Comparison of ENCODE assay signal across 20 cellular contexts in the genomic region with DNA sequence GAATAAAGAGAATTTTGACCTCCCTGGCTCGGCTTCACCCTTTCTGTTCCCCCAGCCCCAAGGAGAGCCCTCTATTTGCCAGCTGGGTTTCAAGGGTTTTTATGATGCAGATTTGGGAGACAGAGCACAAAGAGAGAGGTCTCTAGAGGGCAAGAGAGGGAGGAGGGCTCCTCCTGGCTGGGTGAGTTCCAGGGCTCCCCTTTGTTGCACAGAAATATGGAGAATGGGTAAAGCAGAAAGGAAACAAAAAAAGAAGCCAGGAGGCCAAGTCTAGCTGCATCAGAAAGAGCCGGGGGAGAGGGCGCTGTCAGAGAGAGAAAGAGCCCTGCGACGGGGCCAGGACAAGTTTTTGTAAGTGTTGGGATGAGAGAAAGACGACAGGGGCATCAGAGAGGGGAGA.
A peak's percentile ranks its signal among the peaks of the same experiment; 100 is the strongest.
DNase-seq lines count a peak whose midpoint lies in the region; ATAC-seq and TF ChIP-seq lines count a peak whose summit lies in the region.
"Had no signal": no experiment of that assay in that cellular context is flagged by ENCODE, and none has a peak within 500 bp of the region (broad histone marks: within the 10 kb centered on the region; RNA-seq: fewer than 3 reads in every experiment).

No MANE protein-coding gene starts in this region.

- no peak overlapping the region for H3K4me3 Mint-ChIP-seq in activated CD4-positive, alpha-beta memory T cell treated with anti-CD3 and anti-CD28 coated beads, Interleukin-2, amount 10 ng/mL, durations not matched to agents 7 days and 5 days
- H3K4me3 Mint-ChIP-seq in activated CD4-positive, alpha-beta memory T cell treated with anti-CD3 and anti-CD28 coated beads for 36 hours: no peak overlapping the region
- H3K4me3 Mint-ChIP-seq: B cell had no signal

- no peak overlapping the region for H3K27ac ChIP-seq in colonic mucosa
- no peak overlapping the region for H3K27ac ChIP-seq in smooth muscle cell (ENCODE audit: low read depth)
- H3K27ac ChIP-seq: adrenal gland, SJCRH30, uterus had no signal

- no peak overlapping the region for H3K4me2 ChIP-seq in smooth muscle cell

- H3K36me3 ChIP-seq in colonic mucosa (no peaks in the 10 kb centered on the region), smooth muscle cell (ENCODE audit: low read depth) (no peaks in the 10 kb centered on the region)
- H3K36me3 ChIP-seq: adrenal gland, SJCRH30, uterus had no signal

- DNase-seq in activated CD4-positive, alpha-beta memory T cell treated with anti-CD3 and anti-CD28 coated beads, Interleukin-2, amount 10 ng/mL, durations not matched to agents 7 days and 5 days: peak; percentile 3
- DNase-seq in activated CD4-positive, alpha-beta memory T cell treated with anti-CD3 and anti-CD28 coated beads for 36 hours: no peak
- DNase-seq in colonic mucosa (peak; percentile 9), left lobe of liver (ENCODE audit: low spot score) (peak; percentile 11), smooth muscle cell (lab: John Stamatoyannopoulos, UW; ENCODE audit: unreplicated experiment) (no peak), GOT3 (lab: John Stamatoyannopoulos, UW) (no peak)
- no peak for DNase-seq in activated CD4-positive, alpha-beta T cell treated with anti-CD3 and anti-CD28 coated beads for 1 hour
- DNase-seq: activated CD4-positive, alpha-beta T cell treated with anti-CD3 and anti-CD28 coated beads for 48 hours; effector CD4-positive, alpha-beta T cell; HCEC 1CT; mucosa of descending colon; NCI-H774; PC-3; SJCRH30; T-helper 1 cell; uterus had no signal

- H4K20me1 ChIP-seq in smooth muscle cell (ENCODE audit: low read depth): no peaks in the 10 kb centered on the region

- H3K4me1 Mint-ChIP-seq in activated CD4-positive, alpha-beta memory T cell treated with anti-CD3 and anti-CD28 coated beads, Interleukin-2, amount 10 ng/mL, durations not matched to agents 7 days and 5 days: peaks cover 4% of the 10 kb centered on the region
- no peaks in the 10 kb centered on the region for H3K4me1 Mint-ChIP-seq in activated CD4-positive, alpha-beta memory T cell treated with anti-CD3 and anti-CD28 coated beads for 36 hours (ENCODE audit: low read depth)
- H3K4me1 Mint-ChIP-seq: B cell had no signal

- H3K27ac Mint-ChIP-seq in activated CD4-positive, alpha-beta memory T cell treated with anti-CD3 and anti-CD28 coated beads, Interleukin-2, amount 10 ng/mL, durations not matched to agents 7 days and 5 days: no peak overlapping the region
- H3K27ac Mint-ChIP-seq in activated CD4-positive, alpha-beta memory T cell treated with anti-CD3 and anti-CD28 coated beads for 36 hours: no peak overlapping the region
- H3K27ac Mint-ChIP-seq: B cell had no signal

- no peaks in the 10 kb centered on the region for H3K36me3 Mint-ChIP-seq in activated CD4-positive, alpha-beta memory T cell treated with anti-CD3 and anti-CD28 coated beads, Interleukin-2, amount 10 ng/mL, durations not matched to agents 7 days and 5 days (ENCODE audit: low read depth)
- H3K36me3 Mint-ChIP-seq in activated CD4-positive, alpha-beta memory T cell treated with anti-CD3 and anti-CD28 coated beads for 36 hours: no peaks in the 10 kb centered on the region

- peak overlapping the region; percentile 73 for H2AFZ ChIP-seq in smooth muscle cell (ENCODE audit: low read depth)

- H3K4me1 ChIP-seq in colonic mucosa (no peaks in the 10 kb centered on the region), smooth muscle cell (ENCODE audit: low read depth) (peaks cover 35% of the 10 kb centered on the region)
- H3K4me1 ChIP-seq: Caco-2, uterus had no signal

- ATAC-seq in left lobe of liver (no peak), HG02885 (IDR thresholded peaks at IDR 0.05; ENCODE audit: poor library complexity, unreplicated experiment) (no peak)
- ATAC-seq: mucosa of descending colon, PC-3 had no signal

- no peaks in the 10 kb centered on the region for H3K27me3 Mint-ChIP-seq in activated CD4-positive, alpha-beta memory T cell treated with anti-CD3 and anti-CD28 coated beads, Interleukin-2, amount 10 ng/mL, durations not matched to agents 7 days and 5 days
- H3K27me3 Mint-ChIP-seq in activated CD4-positive, alpha-beta memory T cell treated with anti-CD3 and anti-CD28 coated beads for 36 hours: peaks cover 11% of the 10 kb centered on the region

- 65% methylated on average over 6 of the region's 6 CpGs for WGBS in smooth muscle cell (ENCODE audit: low lambda C conversion rate)

- H3K27me3 ChIP-seq in colonic mucosa: no peaks in the 10 kb centered on the region
- no peaks in the 10 kb centered on the region for H3K27me3 ChIP-seq in smooth muscle cell (ENCODE audit: low read depth)
- H3K27me3 ChIP-seq: adrenal gland, SJCRH30, uterus had no signal

- no peak overlapping the region for H3K9ac ChIP-seq in colonic mucosa (ENCODE audit: low read depth in 2 of 2, low read length in 2 of 2)
- H3K9ac ChIP-seq in smooth muscle cell (ENCODE audit: low read depth): no peak overlapping the region

- no peaks in the 10 kb centered on the region for H3K9me3 ChIP-seq in colonic mucosa
- no peaks in the 10 kb centered on the region for H3K9me3 ChIP-seq in smooth muscle cell (replicated peaks; ENCODE audit: low read depth)
- H3K9me3 ChIP-seq: adrenal gland, Caco-2, mucosa of descending colon, SJCRH30, uterus had no signal

- intact Hi-C loops in activated CD4-positive, alpha-beta memory T cell treated with anti-CD3 and anti-CD28 coated beads for 36 hours (cut with micrococcal nuclease): no loop called here
- intact Hi-C loops in colonic mucosa (cut with DNase I): no loop called here

- CTCF ChIA-PET in activated CD4-positive, alpha-beta memory T cell treated with anti-CD3 and anti-CD28 coated beads, Interleukin-2, amount 10 ng/mL, durations not matched to agents 7 days and 5 days (lab: Charles Lee): no interaction called here
- CTCF ChIA-PET in activated CD4-positive, alpha-beta memory T cell treated with anti-CD3 and anti-CD28 coated beads for 36 hours (lab: Charles Lee): no interaction called here

- peaks cover 4% of the 10 kb centered on the region for H3F3A ChIP-seq in smooth muscle cell (ENCODE audit: low read depth)

- POLR2A ChIA-PET in activated CD4-positive, alpha-beta memory T cell treated with anti-CD3 and anti-CD28 coated beads, Interleukin-2, amount 10 ng/mL, durations not matched to agents 7 days and 5 days (lab: Charles Lee): no interaction called here
- POLR2A ChIA-PET in activated CD4-positive, alpha-beta memory T cell treated with anti-CD3 and anti-CD28 coated beads for 36 hours (lab: Charles Lee): no interaction called here

- no peaks in the 10 kb centered on the region for H3K79me2 ChIP-seq in smooth muscle cell (ENCODE audit: low read depth)

- TF ChIP-seq CTCF in colonic mucosa (IDR thresholded peaks at IDR 0.05) (no peak), smooth muscle cell (IDR thresholded peaks at IDR 0.05; ENCODE audit: borderline replicate concordance, insufficient read depth, poor library complexity, severe bottlenecking) (no peak)

- H3K4me3 ChIP-seq in colonic mucosa (no peak overlapping the region), smooth muscle cell (no peak overlapping the region)
- H3K4me3 ChIP-seq: adrenal gland, mucosa of descending colon, SJCRH30, uterus had no signal

- H3K9me3 Mint-ChIP-seq in activated CD4-positive, alpha-beta memory T cell treated with anti-CD3 and anti-CD28 coated beads, Interleukin-2, amount 10 ng/mL, durations not matched to agents 7 days and 5 days: no peaks in the 10 kb centered on the region
- no peaks in the 10 kb centered on the region for H3K9me3 Mint-ChIP-seq in activated CD4-positive, alpha-beta memory T cell treated with anti-CD3 and anti-CD28 coated beads for 36 hours

Comparison
In these comparisons a context has a peak if more than half of its experiments do, and no peak if none do; other contexts are left out.
1. DNase-seq: peak in activated CD4-positive, alpha-beta memory T cell treated with anti-CD3 and anti-CD28 coated beads, Interleukin-2, amount 10 ng/mL, durations not matched to agents 7 days and 5 days (single experiment), colonic mucosa (single experiment) and left lobe of liver (single experiment); none in activated CD4-positive, alpha-beta memory T cell treated with anti-CD3 and anti-CD28 coated beads for 36 hours (single experiment), smooth muscle cell (single experiment), activated CD4-positive, alpha-beta T cell treated with anti-CD3 and anti-CD28 coated beads for 1 hour (single experiment) and GOT3 (single experiment).